In the genomic region with DNA sequence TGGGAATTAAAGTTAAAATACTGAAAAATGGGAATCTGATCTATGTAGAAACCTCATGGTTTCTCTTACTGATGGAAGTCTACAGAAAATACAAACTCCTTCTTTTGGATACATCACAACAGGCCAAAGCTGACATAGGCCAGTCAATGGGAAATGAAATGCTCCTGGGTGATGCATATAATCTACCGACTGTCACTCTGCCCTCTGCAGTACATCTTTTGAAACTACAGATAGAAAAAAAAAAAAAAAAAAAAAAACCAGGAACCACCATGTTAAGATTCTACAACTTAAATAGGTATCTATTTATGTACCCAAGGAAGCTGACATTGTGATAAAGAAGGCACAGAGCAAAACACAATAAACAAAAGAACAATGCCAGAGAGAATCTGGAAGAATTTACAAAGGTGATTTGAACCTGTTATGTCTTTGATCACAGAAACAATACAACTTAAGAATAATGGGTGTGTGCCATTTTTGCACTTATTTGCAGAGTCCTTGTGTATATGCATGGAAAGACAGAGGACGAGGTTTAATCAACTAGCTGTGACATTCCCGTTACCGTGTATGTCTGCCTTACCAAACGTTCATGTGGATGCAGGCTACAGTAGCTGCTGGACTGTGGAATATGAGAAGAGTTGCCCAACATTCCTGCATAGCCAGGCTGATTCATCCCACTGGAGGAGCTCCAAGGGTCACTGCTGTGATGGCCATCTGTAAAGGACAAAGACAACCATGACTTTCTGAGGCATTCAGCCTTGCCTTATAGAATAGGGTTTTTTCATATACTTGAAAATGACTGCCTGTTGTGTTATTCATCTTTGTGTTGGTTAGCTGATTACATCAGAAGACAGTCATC, we compare ENCODE assay signal across 8 cellular contexts.
DNase-seq lines count a peak whose midpoint lies in the region; ATAC-seq, FAIRE-seq and TF ChIP-seq lines count a peak whose summit lies in the region.

No MANE protein-coding gene starts in this region.

- no peak overlapping the region for H3K4me3 Mint-ChIP-seq in mesothelial cell of epicardium
- no peak overlapping the region for H3K4me3 Mint-ChIP-seq in stimulated activated naive CD8-positive, alpha-beta T cell treated with anti-CD3 and anti-CD28 coated beads, Interleukin-15, amount 100 ng/mL, for 72 hours

- H3K36me3 ChIP-seq in bronchial epithelial cell (ENCODE audit: control insufficient read depth, insufficient read depth, low read length): no peaks in the 10 kb centered on the region

- FAIRE-seq in bronchial epithelial cell (lab: Jason Lieb, UNC): no peak

- DNase-seq in DMS53 treated with DMSO at 0.1 percent for 48 hours (lab: John Stamatoyannopoulos, UW; ENCODE audit: unreplicated experiment) (peak; percentile 45), LHCN-M2 (ENCODE audit: low read depth) (peak; percentile 91), bronchial epithelial cell (ENCODE audit: low read depth) (peak; percentile 27), mesothelial cell of epicardium (ENCODE audit: low spot score in 2 of 2, unreplicated experiment in 2 of 2) (no peak), retina (no peak)
- no peak for DNase-seq in activated CD4-positive, CD25-positive, alpha-beta regulatory T cell (lab: John Stamatoyannopoulos, UW)
- DNase-seq in stimulated activated naive CD8-positive, alpha-beta T cell treated with anti-CD3 and anti-CD28 coated beads, Interleukin-15, amount 100 ng/mL, for 72 hours: no peak

- no peak overlapping the region for H3K27ac Mint-ChIP-seq in mesothelial cell of epicardium
- H3K27ac Mint-ChIP-seq in stimulated activated naive CD8-positive, alpha-beta T cell treated with anti-CD3 and anti-CD28 coated beads, Interleukin-15, amount 100 ng/mL, for 72 hours: no peak overlapping the region

- H3K4me1 Mint-ChIP-seq in mesothelial cell of epicardium: peaks cover 3% of the 10 kb centered on the region
- no peaks in the 10 kb centered on the region for H3K4me1 Mint-ChIP-seq in stimulated activated naive CD8-positive, alpha-beta T cell treated with anti-CD3 and anti-CD28 coated beads, Interleukin-15, amount 100 ng/mL, for 72 hours

- TF ChIP-seq CTCF in bronchial epithelial cell (IDR thresholded peaks at IDR 0.05; ENCODE audit: insufficient read depth, low read length, severe bottlenecking) (no peak), mesothelial cell of epicardium (IDR thresholded peaks at IDR 0.05; ENCODE audit: unreplicated experiment) (peak; percentile 26)

- H3K36me3 Mint-ChIP-seq in mesothelial cell of epicardium: peaks cover 53% of the 10 kb centered on the region

- no peaks in the 10 kb centered on the region for H3K9me3 Mint-ChIP-seq in mesothelial cell of epicardium
- no peaks in the 10 kb centered on the region for H3K9me3 Mint-ChIP-seq in stimulated activated naive CD8-positive, alpha-beta T cell treated with anti-CD3 and anti-CD28 coated beads, Interleukin-15, amount 100 ng/mL, for 72 hours

- no peak overlapping the region for H3K4me3 ChIP-seq in bronchial epithelial cell (ENCODE audit: low read depth, low read length)

- no peaks in the 10 kb centered on the region for H3K27me3 ChIP-seq in bronchial epithelial cell (ENCODE audit: control insufficient read depth, insufficient read depth, low read length)

- ATAC-seq in stimulated activated naive CD8-positive, alpha-beta T cell treated with anti-CD3 and anti-CD28 coated beads, Interleukin-15, amount 100 ng/mL, for 72 hours: no peak
- no peak for ATAC-seq in GM18868 (IDR thresholded peaks at IDR 0.05; ENCODE audit: unreplicated experiment)

- H3K27me3 Mint-ChIP-seq in mesothelial cell of epicardium (ENCODE audit: low read depth): no peaks in the 10 kb centered on the region
- no peaks in the 10 kb centered on the region for H3K27me3 Mint-ChIP-seq in stimulated activated naive CD8-positive, alpha-beta T cell treated with anti-CD3 and anti-CD28 coated beads, Interleukin-15, amount 100 ng/mL, for 72 hours

Comparison
In these comparisons a context has a peak if more than half of its experiments do, and no peak if none do; other contexts are left out.
1. DNase-seq: peak in DMS53 treated with DMSO at 0.1 percent for 48 hours (single experiment), LHCN-M2 (single experiment) and bronchial epithelial cell (single experiment); none in mesothelial cell of epicardium (0 of 2), activated CD4-positive, CD25-positive, alpha-beta regulatory T cell (0 of 4), stimulated activated naive CD8-positive, alpha-beta T cell treated with anti-CD3 and anti-CD28 coated beads, Interleukin-15, amount 100 ng/mL, for 72 hours (0 of 2) and retina (single experiment).